ENCODE assay signal across 16 cellular contexts in the genomic region with DNA sequence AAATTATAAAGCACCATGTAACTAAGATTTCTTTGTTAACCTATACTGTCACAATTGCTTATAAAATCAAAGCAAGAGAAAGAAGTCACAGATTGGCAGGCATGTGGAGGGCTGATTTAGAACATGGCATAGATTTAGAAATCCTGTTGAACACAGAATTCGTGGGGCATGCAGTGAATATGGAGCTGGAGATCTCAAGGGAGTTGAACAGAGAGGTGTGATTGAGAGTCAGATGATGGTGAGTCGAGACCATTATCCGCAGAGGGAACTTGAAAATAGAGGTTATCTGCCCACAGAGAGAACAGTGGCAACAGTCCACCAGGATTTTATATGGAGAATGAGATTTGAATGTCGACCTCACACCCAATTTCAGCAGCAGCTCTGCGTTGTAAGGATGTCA. TPM values are rescaled to one million over a fixed set of nuclear protein-coding genes. Genes with fewer than 3 reads are reported as not detected.
DNase-seq lines count a peak whose midpoint lies in the region; ATAC-seq and TF ChIP-seq lines count a peak whose summit lies in the region.
"Had no signal": no experiment of that assay in that cellular context is flagged by ENCODE, and none has a peak within 500 bp of the region (broad histone marks: within the 10 kb centered on the region; RNA-seq: fewer than 3 reads in every experiment).

No MANE protein-coding gene starts in this region.

- H3K4me1 ChIP-seq in gastroesophageal sphincter (peaks cover 37 to 97% (median 37%) of the 10 kb centered on the region in 3 donors), neural progenitor cell (peaks cover 78% of the 10 kb centered on the region), A673 (ENCODE audit: insufficient read depth, low read length, poor library complexity, severe bottlenecking) (peaks cover 18% of the 10 kb centered on the region)
- H3K4me1 ChIP-seq: BLaER1 treated with 17β-estradiol and CSF1 and Interleukin-3, amounts not matched to agents 10 nM and 100 nM had no signal

- H4K20me1 ChIP-seq in neural progenitor cell (ENCODE audit: low read depth) = peaks cover 74% of the 10 kb centered on the region
- H4K20me1 ChIP-seq: BLaER1 treated with 17β-estradiol and CSF1 and Interleukin-3, amounts not matched to agents 10 nM and 100 nM had no signal

- H3K9me3 ChIP-seq in gastroesophageal sphincter (no peaks in the 10 kb centered on the region), neural progenitor cell (ENCODE audit: low read depth) (no peaks in the 10 kb centered on the region), A673 (ENCODE audit: low read depth, low read length, poor library complexity, severe bottlenecking) (no peaks in the 10 kb centered on the region)
- H3K9me3 ChIP-seq: BLaER1 treated with 17β-estradiol and CSF1 and Interleukin-3, amounts not matched to agents 10 nM and 100 nM; Peyer's patch had no signal

- CTCF ChIA-PET in activated CD4-positive, alpha-beta memory T cell treated with anti-CD3 and anti-CD28 coated beads for 36 hours (lab: Charles Lee) = no interaction called here
- CTCF ChIA-PET in A673 (lab: Charles Lee) = no interaction called here

- peaks cover 55% of the 10 kb centered on the region for H3F3A ChIP-seq in neural progenitor cell (ENCODE audit: low read depth)

- no peak overlapping the region for H3K4me3 ChIP-seq in gastroesophageal sphincter
- no peak overlapping the region for H3K4me3 ChIP-seq in neural progenitor cell
- no peak overlapping the region for H3K4me3 ChIP-seq in A673 (ENCODE audit: low read depth, low read length, poor library complexity, severe bottlenecking)
- H3K4me3 ChIP-seq: BLaER1 treated with 17β-estradiol and CSF1 and Interleukin-3, amounts not matched to agents 10 nM and 100 nM; Peyer's patch had no signal

- TF ChIP-seq EP300 in gastroesophageal sphincter (IDR thresholded peaks at IDR 0.05) = no peak

- POLR2A ChIA-PET in activated CD4-positive, alpha-beta memory T cell treated with anti-CD3 and anti-CD28 coated beads for 36 hours (lab: Charles Lee) = no interaction called here
- POLR2A ChIA-PET in A673 (lab: Charles Lee; ENCODE audit: low non-redundant PET) = no interaction called here

- H3K9me3 Mint-ChIP-seq in neural progenitor cell = no peaks in the 10 kb centered on the region
- H3K9me3 Mint-ChIP-seq in activated CD4-positive, alpha-beta memory T cell treated with anti-CD3 and anti-CD28 coated beads for 36 hours = no peaks in the 10 kb centered on the region
- H3K9me3 Mint-ChIP-seq: H9 had no signal

- H3K36me3 ChIP-seq in gastroesophageal sphincter = peaks cover 0 to 4% of the 10 kb centered on the region in 2 donors
- H3K36me3 ChIP-seq in neural progenitor cell = no peaks in the 10 kb centered on the region
- H3K36me3 ChIP-seq in A673 (ENCODE audit: insufficient read depth, low read length, poor library complexity, severe bottlenecking) = no peaks in the 10 kb centered on the region
- H3K36me3 ChIP-seq: BLaER1 treated with 17β-estradiol and CSF1 and Interleukin-3, amounts not matched to agents 10 nM and 100 nM; Peyer's patch had no signal

- TF ChIP-seq CTCF in gastroesophageal sphincter (IDR thresholded peaks at IDR 0.05) (no peak), neural progenitor cell (IDR thresholded peaks at IDR 0.05) (no peak), A673 (conservative IDR thresholded peaks at IDR 0.05; ENCODE audit: low read depth, low read length) (no peak)

- no peak for TF ChIP-seq POLR2A in gastroesophageal sphincter (IDR thresholded peaks at IDR 0.05)

- H3K4me1 Mint-ChIP-seq in neural progenitor cell = peaks cover 84% of the 10 kb centered on the region
- H3K4me1 Mint-ChIP-seq in activated CD4-positive, alpha-beta memory T cell treated with anti-CD3 and anti-CD28 coated beads for 36 hours (ENCODE audit: low read depth) = no peaks in the 10 kb centered on the region

- peak overlapping the region; percentile 3 for H3K27ac Mint-ChIP-seq in neural progenitor cell
- H3K27ac Mint-ChIP-seq in activated CD4-positive, alpha-beta memory T cell treated with anti-CD3 and anti-CD28 coated beads for 36 hours = no peak overlapping the region

- H3K27ac ChIP-seq in gastroesophageal sphincter = peak overlapping the region; percentile 51 to 88 (median 76)
- no peak overlapping the region for H3K27ac ChIP-seq in neural progenitor cell
- no peak overlapping the region for H3K27ac ChIP-seq in A673 (ENCODE audit: low read depth, low read length, poor library complexity, severe bottlenecking)
- H3K27ac ChIP-seq: BLaER1 treated with 17β-estradiol and CSF1 and Interleukin-3, amounts not matched to agents 10 nM and 100 nM had no signal

- no TSS peak for BruUV-seq in A673 (replicated peaks; lab: Mats Ljungman, UMichigan)

- H3K36me3 Mint-ChIP-seq in neural progenitor cell = peaks cover 15% of the 10 kb centered on the region
- no peaks in the 10 kb centered on the region for H3K36me3 Mint-ChIP-seq in activated CD4-positive, alpha-beta memory T cell treated with anti-CD3 and anti-CD28 coated beads for 36 hours

- H3K4me2 ChIP-seq in neural progenitor cell = peak overlapping the region; percentile 78
- H3K4me2 ChIP-seq: BLaER1 treated with 17β-estradiol and CSF1 and Interleukin-3, amounts not matched to agents 10 nM and 100 nM had no signal

- no peaks in the 10 kb centered on the region for H3K27me3 ChIP-seq in gastroesophageal sphincter
- H3K27me3 ChIP-seq in neural progenitor cell = no peaks in the 10 kb centered on the region
- no peaks in the 10 kb centered on the region for H3K27me3 ChIP-seq in A673 (replicated peaks; ENCODE audit: insufficient read depth, low read depth, low read length, poor library complexity)
- H3K27me3 ChIP-seq: Peyer's patch had no signal

- no peaks in the 10 kb centered on the region for H3K27me3 Mint-ChIP-seq in neural progenitor cell (ENCODE audit: insufficient read depth, low read depth)
- no peaks in the 10 kb centered on the region for H3K27me3 Mint-ChIP-seq in activated CD4-positive, alpha-beta memory T cell treated with anti-CD3 and anti-CD28 coated beads for 36 hours

- H2AFZ ChIP-seq in neural progenitor cell (replicated peaks) = no peak overlapping the region

- intact Hi-C loops in activated CD4-positive, alpha-beta memory T cell treated with anti-CD3 and anti-CD28 coated beads for 36 hours (cut with micrococcal nuclease) = no loop called here
- intact Hi-C loops in A673 (cut with micrococcal nuclease; ENCODE audit: unreplicated experiment) = no loop called here

- H3K9ac ChIP-seq in neural progenitor cell = no peak overlapping the region
- H3K9ac ChIP-seq: BLaER1 treated with 17β-estradiol and CSF1 and Interleukin-3, amounts not matched to agents 10 nM and 100 nM had no signal

- H3K79me2 ChIP-seq in neural progenitor cell (ENCODE audit: low read depth) = peaks cover 86% of the 10 kb centered on the region

- WGBS in gastroesophageal sphincter (ENCODE audit: low coverage in 1 of 2), 2 donors = 24 to 43% methylated on average over 5 of the region's 5 CpGs

- DNase-seq in NCI-H2171 treated with DMSO at 0.1 percent for 48 hours (lab: John Stamatoyannopoulos, UW) (peak; percentile 12), NCI-H2171 (lab: John Stamatoyannopoulos, UW) (no peak), neural progenitor cell (ENCODE audit: low spot score) (no peak), A673 (ENCODE audit: low spot score) (no peak), D341Med (ENCODE audit: low spot score) (no peak)
- DNase-seq in activated CD4-positive, alpha-beta memory T cell treated with anti-CD3 and anti-CD28 coated beads for 36 hours = no peak
- DNase-seq: 8988T, H9, Kasumi-1, NCI-H1417 treated with DMSO at 0.1 percent for 48 hours, NCI-H2029 treated with DMSO at 0.1 percent for 48 hours, Peyer's patch, SHP77 treated with DMSO at 0.1 percent for 48 hours had no signal

- H3K4me3 Mint-ChIP-seq in neural progenitor cell = no peak overlapping the region
- H3K4me3 Mint-ChIP-seq in activated CD4-positive, alpha-beta memory T cell treated with anti-CD3 and anti-CD28 coated beads for 36 hours = no peak overlapping the region

- no peak for ATAC-seq in gastroesophageal sphincter
- ATAC-seq in HG03039 (IDR thresholded peaks at IDR 0.05; ENCODE audit: unreplicated experiment) = no peak

RNA-seq across cellular contexts. Expression of a gene that starts 27.6 kb away (rescaled TPM):
- 100 to 1,000 TPM in 3 of 4 donors, 10 to 100 TPM in 1; 75.8 to 177 (median 140) TPM for total RNA-seq in gastroesophageal sphincter
- total RNA-seq in neural progenitor cell (ENCODE audit: low replicate concordance) = 75.0 and 91.1 TPM in 2 replicates
- under 1 TPM; 0.17 TPM for total RNA-seq in activated CD4-positive, alpha-beta memory T cell treated with anti-CD3 and anti-CD28 coated beads for 36 hours
- total RNA-seq in A673 (2021) = 51.5 and 63.0 TPM in 2 replicates

Comparison
In these comparisons a context has a peak if more than half of its experiments do, and no peak if none do; other contexts are left out.
1. H3K27ac ChIP-seq: peak in gastroesophageal sphincter (4 of 4); none in neural progenitor cell (single experiment) and A673 (single experiment).
2. RNA of a gene that starts 27.6 kb away (total RNA-seq): 75.8 to 177 TPM in gastroesophageal sphincter, 75.0 to 91.1 TPM in neural progenitor cell and 51.5 to 63.0 TPM in A673; 0.17 TPM in activated CD4-positive, alpha-beta memory T cell treated with anti-CD3 and anti-CD28 coated beads for 36 hours; every median in the first group is over 10 times any median in the second.